In genomic region chr16:4319454-4319853, GRCh38 we compare ENCODE assay signal across 8 cellular contexts. TPM values are rescaled to one million over a fixed set of nuclear protein-coding genes. Genes with fewer than 3 reads are reported as not detected.
DNase-seq lines count a peak whose midpoint lies in the region; ATAC-seq and TF ChIP-seq lines count a peak whose summit lies in the region.

No MANE protein-coding gene starts in this region.

- H3T11ph ChIP-seq in H9 (ENCODE audit: low read length), result no peak overlapping the region

- no peak overlapping the region for H3K18ac ChIP-seq in H9 (ENCODE audit: insufficient read length, low read depth, low read length)

- DNase-seq in Karpas-422, result peak; percentile 70
- DNase-seq in body of pancreas, result no peak
- no peak for DNase-seq in retinal pigment epithelial cell (ENCODE audit: low read depth)
- DNase-seq in H9, result no peak
- no peak for DNase-seq in middle frontal gyrus (ENCODE audit: extremely low spot score, low spot score)

- no peak overlapping the region for H3K4ac ChIP-seq in H9 (ENCODE audit: low read depth, low read length)

- peaks cover 0 to 3% of the 10 kb centered on the region in 2 experiments; a peak in 1 of 5 replicates for H3K9me3 Mint-ChIP-seq in H9

- no peak overlapping the region for H2BK12ac ChIP-seq in H9 (ENCODE audit: insufficient read length, low read depth, low read length)

- no peaks in the 10 kb centered on the region for H4K20me1 ChIP-seq in DOHH2 (ENCODE audit: control insufficient read depth, insufficient read depth, low read depth, low read length)
- no peaks in the 10 kb centered on the region for H4K20me1 ChIP-seq in Karpas-422 (ENCODE audit: insufficient read depth, low read depth, low read length)
- peaks cover 3% of the 10 kb centered on the region for H4K20me1 ChIP-seq in H9 (ENCODE audit: control insufficient read depth, insufficient read depth, insufficient read length)

- no peaks in the 10 kb centered on the region for H3K36me3 Mint-ChIP-seq in H9 (ENCODE audit: insufficient read depth in 1 of 3, low read depth in 3 of 3)

- no peak overlapping the region for H2AK5ac ChIP-seq in H9 (ENCODE audit: insufficient read length, low read length)

- no peak overlapping the region for H3K23ac ChIP-seq in H9 (ENCODE audit: insufficient read length, low read depth, low read length)

- H3K27me3 ChIP-seq in DOHH2 (ENCODE audit: control insufficient read depth, low read length), result peaks cover 49% of the 10 kb centered on the region
- no peaks in the 10 kb centered on the region for H3K27me3 ChIP-seq in Karpas-422 (ENCODE audit: low read length)
- H3K27me3 ChIP-seq in body of pancreas, result no peaks in the 10 kb centered on the region
- no peaks in the 10 kb centered on the region; the same call in 1 of the 2 replicates for H3K27me3 ChIP-seq in H9 (ENCODE audit: insufficient read depth, low read length)

- no peak overlapping the region for H4K91ac ChIP-seq in H9 (ENCODE audit: insufficient read length, low read depth, low read length)

- TF ChIP-seq POLR2A in body of pancreas (IDR thresholded peaks at IDR 0.05), result no peak

- H3K36me3 ChIP-seq in DOHH2 (ENCODE audit: control insufficient read depth, low read length), result no peaks in the 10 kb centered on the region
- H3K36me3 ChIP-seq in Karpas-422 (ENCODE audit: insufficient read depth, low read length), result no peaks in the 10 kb centered on the region
- no peaks in the 10 kb centered on the region for H3K36me3 ChIP-seq in body of pancreas (replicated peaks in 1 of 2; ENCODE audit: insufficient read depth in 1 of 2, low read depth in 2 of 2)

- peaks cover 12% of the 10 kb centered on the region for H3K23me2 ChIP-seq in H9 (ENCODE audit: insufficient read length, low read depth, low read length, poor library complexity, severe bottlenecking)

- H3K4me1 Mint-ChIP-seq in H9, result peaks cover 10 to 39% of the 10 kb centered on the region in 2 experiments

- H3K4me1 ChIP-seq in DOHH2 (ENCODE audit: control insufficient read depth, low read length) (peaks cover 24% of the 10 kb centered on the region), Karpas-422 (ENCODE audit: low read length) (peaks cover 12% of the 10 kb centered on the region), body of pancreas (peaks cover 89% of the 10 kb centered on the region), H9 (ENCODE audit: insufficient read depth, low read length) (peaks cover 5% of the 10 kb centered on the region; the same call in 1 of the 2 replicates)

- TF ChIP-seq CTCF in DOHH2 (IDR thresholded peaks at IDR 0.05; ENCODE audit: low read depth, low read length, poor library complexity, severe bottlenecking), result no peak
- no peak for TF ChIP-seq CTCF in body of pancreas (IDR thresholded peaks at IDR 0.05)
- no peak for TF ChIP-seq CTCF in retinal pigment epithelial cell (conservative IDR thresholded peaks at IDR 0.05; ENCODE audit: low read depth, low read length)
- TF ChIP-seq CTCF in H9 (conservative IDR thresholded peaks at IDR 0.05), result no peak

- intact Hi-C loops in body of pancreas (cut with DNase I), result loop anchor here (5.0 kb wide), 1 partner anchor 47 kb away; the partner anchor contains the start of gene TFAP4

- ATAC-seq in body of pancreas (no peak), GM21528 (IDR thresholded peaks at IDR 0.05; ENCODE audit: low FRiP score, unreplicated experiment) (no peak), GM18909 (IDR thresholded peaks at IDR 0.05; ENCODE audit: poor library complexity, unreplicated experiment) (no peak)

- peaks cover 6% of the 10 kb centered on the region for H3K27me3 Mint-ChIP-seq in H9 (ENCODE audit: low read depth)

- no peak overlapping the region for H2BK5ac ChIP-seq in H9 (ENCODE audit: insufficient read length, low read length)

- no peak overlapping the region for H3K4me3 ChIP-seq in DOHH2 (ENCODE audit: low read length)
- no peak overlapping the region for H3K4me3 ChIP-seq in Karpas-422 (ENCODE audit: low read length)
- H3K4me3 ChIP-seq in body of pancreas, result no peak overlapping the region
- H3K4me3 ChIP-seq in retinal pigment epithelial cell (ENCODE audit: low read length), result peak overlapping the region; percentile 85

- no peak overlapping the region for H2AFZ ChIP-seq in Karpas-422 (ENCODE audit: low read length)
- no peak overlapping the region for H2AFZ ChIP-seq in H9 (ENCODE audit: low read length)

- 0 out of 2 replicates have a peak, but pooled peaks cover 2% of the 10 kb centered on the region for H3F3A ChIP-seq in DOHH2 (ENCODE audit: control insufficient read depth, insufficient read depth)

- H2BK120ac ChIP-seq in H9 (ENCODE audit: low read depth, low read length, poor library complexity, severe bottlenecking), result no peak overlapping the region

- no peak overlapping the region for H4K5ac ChIP-seq in H9 (ENCODE audit: insufficient read length, low read depth, low read length)

- WGBS in body of pancreas, 2 donors, result 58 to 100% methylated on average over 1 to 12 of the region's 13 CpGs
- no CpG with 5 or more reads among the region's 13 CpGs for WGBS in H9 (ENCODE audit: extremely low coverage, insufficient read length, low lambda C conversion rate)

- H4K8ac ChIP-seq in H9 (replicated peaks; ENCODE audit: insufficient read length, low read depth, low read length), result no peak overlapping the region

- no peaks in the 10 kb centered on the region for H3K9me2 ChIP-seq in DOHH2 (replicated peaks; ENCODE audit: control insufficient read depth, low read length)
- no peaks in the 10 kb centered on the region for H3K9me2 ChIP-seq in Karpas-422 (replicated peaks; ENCODE audit: insufficient read depth, low read length)

- H3K27ac Mint-ChIP-seq in H9, result no peak overlapping the region; a peak in 1 of 7 replicates

- H3K9me3 ChIP-seq in DOHH2 (ENCODE audit: control insufficient read depth, insufficient read depth, low read length), result no peaks in the 10 kb centered on the region
- H3K9me3 ChIP-seq in Karpas-422 (ENCODE audit: low read length), result no peaks in the 10 kb centered on the region
- no peaks in the 10 kb centered on the region for H3K9me3 ChIP-seq in body of pancreas
- H3K9me3 ChIP-seq in H9 (ENCODE audit: control insufficient read depth, low read depth, low read length), result no peaks in the 10 kb centered on the region

- H3K27ac ChIP-seq in DOHH2 (ENCODE audit: low read depth, low read length) (no peak overlapping the region), Karpas-422 (ENCODE audit: low read length) (no peak overlapping the region), body of pancreas (peak overlapping the region in 3 of 4 donors; percentile 74 to 91 (median 90)), H9 (ENCODE audit: insufficient read length, low read depth, low read length) (no peak overlapping the region)

- H3K4me2 ChIP-seq in DOHH2 (ENCODE audit: low read length) (0 out of 2 replicates have a peak overlapping the region, but pooled peaks have one; percentile 15), Karpas-422 (ENCODE audit: low read depth, low read length, poor library complexity, severe bottlenecking) (no peak overlapping the region), H9 (ENCODE audit: insufficient read depth, insufficient read length, low read length) (no peak overlapping the region)

- H3K9ac ChIP-seq in Karpas-422 (ENCODE audit: low read length) (no peak overlapping the region), H9 (ENCODE audit: extremely low read depth, insufficient read length, low read length) (no peak overlapping the region)

- no peak overlapping the region for H3K56ac ChIP-seq in H9 (ENCODE audit: insufficient read length, low read depth, low read length)

- no peaks in the 10 kb centered on the region for H3K79me1 ChIP-seq in H9 (ENCODE audit: insufficient read depth, low read depth, low read length, poor library complexity, severe bottlenecking)

- H2BK20ac ChIP-seq in H9 (ENCODE audit: low read depth, low read length, poor library complexity, severe bottlenecking), result no peak overlapping the region

- no peak overlapping the region for H3K4me3 Mint-ChIP-seq in H9

- no peak overlapping the region for H2BK15ac ChIP-seq in H9 (ENCODE audit: low read depth, low read length)

- H3K79me2 ChIP-seq in DOHH2 (ENCODE audit: control insufficient read depth, low read length) (no peaks in the 10 kb centered on the region), Karpas-422 (ENCODE audit: low read length) (no peaks in the 10 kb centered on the region), H9 (ENCODE audit: insufficient read depth, low read length) (peaks cover 6% of the 10 kb centered on the region; the same call in 1 of the 2 replicates)

- H3K14ac ChIP-seq in H9 (ENCODE audit: insufficient read depth, low read length), result no peak overlapping the region; the same call in 1 of the 2 replicates

RNA-seq across cellular contexts. Expression of gene GLIS2, which starts 3.6 kb away (rescaled TPM):
- 0.07 TPM in 1 of 2 replicates, not detected in the other for total RNA-seq in Karpas-422 (2014; rRNA removed; shearing (Covaris generic); ENCODE audit: low replicate concordance)
- 1 to 10 TPM; 6.0 to 6.3 TPM for total RNA-seq in body of pancreas
- 14.3 and 14.9 TPM in 2 replicates for total RNA-seq in H9 (2021)

RNA-seq across cellular contexts. Expression of gene PAM16, which starts 31.7 kb away (rescaled TPM):
- 65.6 and 126 TPM in 2 replicates for total RNA-seq in Karpas-422 (2014; rRNA removed; shearing (Covaris generic); ENCODE audit: low replicate concordance)
- 10 to 100 TPM; 25.9 to 27.7 TPM for total RNA-seq in body of pancreas
- 80.4 and 81.8 TPM in 2 replicates for total RNA-seq in H9 (2021)

RNA-seq across cellular contexts. Expression of gene TFAP4, which starts 46.6 kb away (rescaled TPM):
- 32.4 and 38.9 TPM in 2 replicates for total RNA-seq in Karpas-422 (2014; rRNA removed; shearing (Covaris generic); ENCODE audit: low replicate concordance)
- total RNA-seq in body of pancreas, result 10 to 100 TPM in 1 of 2 donors, 1 to 10 TPM in 1; 8.3 to 18.8 TPM
- 50.5 and 51.9 TPM in 2 replicates for total RNA-seq in H9 (2021)

RNA-seq across cellular contexts. Expression of gene VASN, which starts 52.2 kb away (rescaled TPM):
- total RNA-seq in Karpas-422 (2014; rRNA removed; shearing (Covaris generic); ENCODE audit: low replicate concordance), result 4.1 and 8.9 TPM in 2 replicates
- total RNA-seq in body of pancreas, result 10 to 100 TPM; 14.3 to 22.1 TPM
- 10.8 and 11.0 TPM in 2 replicates for total RNA-seq in H9 (2021)

Comparison
In these comparisons a context has a peak if more than half of its experiments do, and no peak if none do; other contexts are left out.
1. H3K27ac ChIP-seq: peak in body of pancreas (3 of 4); none in DOHH2 (single experiment), Karpas-422 (single experiment) and H9 (single experiment).